In genomic region chr3:33218446-33219174, GRCh38 we compare ENCODE assay signal across 7 cellular contexts. TPM values are rescaled to one million over a fixed set of nuclear protein-coding genes. Genes with fewer than 3 reads are reported as not detected.
DNase-seq lines count a peak whose midpoint lies in the region; ATAC-seq, FAIRE-seq and TF ChIP-seq lines count a peak whose summit lies in the region.

Gene SUSD5 (minus strand): TSS chr3:33218810. CDS start chr3:33218797, 13 bp downstream.

- H3K27ac ChIP-seq in psoas muscle: no peak within 1 kb of the TSS

- ATAC-seq in SK-N-SH treated with all-trans-retinoic acid at 6 μM for 48 hours (peak; percentile 93), psoas muscle (peak in 2 of 4 donors; percentile 59 to 65)

- no peak for TF ChIP-seq CTCF in psoas muscle (IDR thresholded peaks at IDR 0.05)

- no peak for FAIRE-seq in H54 (lab: Jason Lieb, UNC)

- intact Hi-C loops in head of caudate nucleus (cut with DNase I): no loop called here
- intact Hi-C loops in psoas muscle (cut with DNase I): no loop called here

- WGBS in psoas muscle, 3 donors: 0 to 1% (median 1%) methylated on average over 39 to 90 of the region's 90 CpGs

- peak; percentile 42 for TF ChIP-seq POLR2A in H54 (IDR thresholded peaks at IDR 0.05; ENCODE audit: low read depth, low read length)

- DNase-seq in H54 (ENCODE audit: insufficient read length, low spot score) (peak; percentile 6), head of caudate nucleus (peak in 37 of 42 donors; percentile 9 to 70 (median 30)), psoas muscle (peak in 1 of 2 donors; percentile 53), OCI-M1 (lab: John Stamatoyannopoulos, UW) (no peak), NOMO-1 treated with DMSO at 0.1 percent for 48 hours (lab: John Stamatoyannopoulos, UW; ENCODE audit: unreplicated experiment) (no peak)
- DNase-seq in activated CD4-positive, CD25-positive, alpha-beta regulatory T cell treated with anti-CD3 and anti-CD28 coated beads, Interleukin-2, amount 50 U/mL, for 72 hours: no peak

- no peaks in the 10 kb centered on the region for H3K9me3 ChIP-seq in psoas muscle

- peak within 1 kb of the TSS; percentile 60 for H3K4me3 ChIP-seq in psoas muscle

- H3K36me3 ChIP-seq in psoas muscle (ENCODE audit: insufficient read depth in 1 of 2, low read depth in 1 of 2): no peaks in the 10 kb centered on the region

- peaks cover 0 to 22% (median 0%) of the 10 kb centered on the region in 3 donors for H3K27me3 ChIP-seq in psoas muscle (ENCODE audit: insufficient read depth in 3 of 3, low read length in 2 of 3)

- H3K4me1 ChIP-seq in psoas muscle: no peaks in the 10 kb centered on the region

TF ChIP-seq in SK-N-SH treated with all-trans-retinoic acid at 6 μM for 48 hours, 23 proteins besides CTCF, POLR2A, EP300 and RAD21:
- TF ChIP-seq TOX (CRISPR knock-in tag; IDR thresholded peaks at IDR 0.05; ENCODE audit: borderline replicate concordance) (no peak), ZC3H10 (CRISPR knock-in tag; IDR thresholded peaks at IDR 0.05) (no peak), OSR1 (CRISPR knock-in tag; IDR thresholded peaks at IDR 0.05) (no peak), GLIS3 (CRISPR knock-in tag; IDR thresholded peaks at IDR 0.05) (no peak), PPARA (CRISPR knock-in tag; IDR thresholded peaks at IDR 0.05; ENCODE audit: borderline replicate concordance) (no peak), POU6F1 (CRISPR knock-in tag; IDR thresholded peaks at IDR 0.05; ENCODE audit: borderline replicate concordance, low read depth) (no peak), CSDC2 (CRISPR knock-in tag; IDR thresholded peaks at IDR 0.05) (no peak), TSHZ2 (CRISPR knock-in tag; IDR thresholded peaks at IDR 0.05) (no peak), ISL1 (CRISPR knock-in tag; IDR thresholded peaks at IDR 0.05) (no peak), CSRNP3 (CRISPR knock-in tag; IDR thresholded peaks at IDR 0.05) (no peak), ZFP30 (CRISPR knock-in tag; IDR thresholded peaks at IDR 0.05) (no peak), BACH2 (CRISPR knock-in tag; IDR thresholded peaks at IDR 0.05; ENCODE audit: borderline replicate concordance) (no peak), CREB5 (CRISPR knock-in tag; IDR thresholded peaks at IDR 0.05; ENCODE audit: low read depth) (no peak), ZNF70 (CRISPR knock-in tag; IDR thresholded peaks at IDR 0.05) (no peak), ARNTL (CRISPR knock-in tag; IDR thresholded peaks at IDR 0.05; ENCODE audit: borderline replicate concordance, low read depth) (no peak), TCF4 (CRISPR knock-in tag; IDR thresholded peaks at IDR 0.05; ENCODE audit: borderline replicate concordance) (no peak), ESRRG (CRISPR knock-in tag; IDR thresholded peaks at IDR 0.05) (no peak), PATZ1 (CRISPR knock-in tag; IDR thresholded peaks at IDR 0.05; ENCODE audit: borderline replicate concordance) (no peak), SNAI2 (CRISPR knock-in tag; IDR thresholded peaks at IDR 0.05) (no peak)

RNA-seq across cellular contexts. Expression of gene SUSD5, which starts in this region (rescaled TPM):
- 1 to 10 TPM in 2 of 4 donors, under 1 TPM in 2; 0.34 to 1.4 (median 0.87) TPM for total RNA-seq in psoas muscle
- polyA plus RNA-seq in psoas muscle: 1 to 10 TPM in 1 of 3 donors, under 1 TPM in 2; 0.30 to 2.0 (median 0.38) TPM

Comparison
In these comparisons a context has a peak if more than half of its experiments do, and no peak if none do; other contexts are left out.
1. DNase-seq: peak in H54 (single experiment) and head of caudate nucleus (37 of 42); none in OCI-M1 (single experiment), activated CD4-positive, CD25-positive, alpha-beta regulatory T cell treated with anti-CD3 and anti-CD28 coated beads, Interleukin-2, amount 50 U/mL, for 72 hours (single experiment) and NOMO-1 treated with DMSO at 0.1 percent for 48 hours (single experiment).